Comparison of ENCODE assay signal across 30 cellular contexts in the genomic region with DNA sequence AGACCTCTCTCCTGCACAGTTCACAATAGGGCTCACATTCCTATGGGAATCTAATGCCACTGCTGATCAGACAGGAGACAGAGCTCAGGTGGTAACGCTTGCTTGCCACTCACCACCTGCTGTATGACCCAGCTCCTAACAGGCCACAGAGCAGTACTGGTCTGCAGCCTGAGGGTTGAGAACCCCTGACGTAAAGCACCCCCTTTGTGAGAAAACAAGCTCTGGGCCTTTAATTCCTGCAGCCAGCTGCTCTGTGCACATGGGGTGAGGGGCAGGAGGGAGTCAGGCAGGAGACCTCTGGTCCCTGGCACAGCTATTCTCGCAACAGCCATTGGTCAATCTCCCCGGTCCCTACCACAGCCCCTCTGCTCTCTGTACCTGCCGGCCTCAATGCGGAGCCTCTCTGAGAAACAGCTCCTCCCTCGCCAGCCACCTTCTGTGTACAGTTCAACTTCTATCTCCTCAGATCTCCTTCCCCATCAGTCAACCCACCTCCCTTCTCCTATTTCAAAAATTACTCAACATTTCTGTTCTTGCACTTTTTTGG.
DNase-seq lines count a peak whose midpoint lies in the region; ATAC-seq, FAIRE-seq and TF ChIP-seq lines count a peak whose summit lies in the region.
"Had no signal": no experiment of that assay in that cellular context is flagged by ENCODE, and none has a peak within 500 bp of the region (broad histone marks: within the 10 kb centered on the region; RNA-seq: fewer than 3 reads in every experiment).

No MANE protein-coding gene starts in this region.

- H3K27ac Mint-ChIP-seq in T-helper 1 cell treated with Interleukin-12 subunit alpha and Interleukin-12 subunit beta and Interleukin-4 antibody, amounts not matched to agents 30 μg/mL and 1 μg/mL, for 36 hours = peak overlapping the region; percentile 26
- peak overlapping the region; percentile 89 for H3K27ac Mint-ChIP-seq in central memory CD8-positive, alpha-beta T cell (ENCODE audit: low read depth)
- H3K27ac Mint-ChIP-seq in type B pancreatic cell = peak overlapping the region; percentile 75
- H3K27ac Mint-ChIP-seq: progenitor cell of endocrine pancreas had no signal

- H2AFZ ChIP-seq in HepG2 (ENCODE audit: low read length) = no peak overlapping the region

- in situ Hi-C loops in HepG2 (cut with HindIII; ENCODE audit: extremely low pct_ligation_motif_present, low pct_unique_long_range_greater_than_20kb) (no loop called here), KBM-7 (cut with MboI; ENCODE audit: low pct_unique_long_range_greater_than_20kb, low sequenced_read_pairs) (no loop called here)

- BruUV-seq in HepG2 (replicated peaks; lab: Mats Ljungman, UMichigan) = no TSS peak

- peaks cover 65% of the 10 kb centered on the region for H3K36me3 Mint-ChIP-seq in T-helper 1 cell treated with Interleukin-12 subunit alpha and Interleukin-12 subunit beta and Interleukin-4 antibody, amounts not matched to agents 30 μg/mL and 1 μg/mL, for 36 hours (ENCODE audit: low read depth)
- H3K36me3 Mint-ChIP-seq in central memory CD8-positive, alpha-beta T cell (ENCODE audit: insufficient read depth) = peaks cover 10% of the 10 kb centered on the region
- H3K36me3 Mint-ChIP-seq in type B pancreatic cell = peaks cover 34% of the 10 kb centered on the region

- H4K20me1 ChIP-seq in HepG2 (ENCODE audit: insufficient read depth, low read length) = no peaks in the 10 kb centered on the region

- CTCF ChIA-PET in HepG2 (lab: Yijun Ruan, JAX; ENCODE audit: low intra/inter-chr PET ratio, low total read pairs) = no interaction called here

- H3K4me3 ChIP-seq in HepG2 (replicated peaks in 1 of 3; ENCODE audit: insufficient read depth in 1 of 3, low read depth in 2 of 3, low read length in 3 of 3) (no peak overlapping the region), right lobe of liver (no peak overlapping the region)
- H3K4me3 ChIP-seq: body of pancreas, sigmoid colon, thoracic aorta had no signal

- POLR2A ChIA-PET in HepG2 (lab: Yijun Ruan, JAX) = no interaction called here

- no peak overlapping the region for H3K4me2 ChIP-seq in HepG2 (ENCODE audit: low read depth, low read length)

- H3K9me3 ChIP-seq in HepG2 (ENCODE audit: low read length) = no peaks in the 10 kb centered on the region
- no peaks in the 10 kb centered on the region for H3K9me3 ChIP-seq in right lobe of liver
- H3K9me3 ChIP-seq: body of pancreas, neutrophil, sigmoid colon had no signal

- peak; percentile 15 for FAIRE-seq in HepG2 (lab: Jason Lieb, UNC)

- no peak overlapping the region for H3K27ac ChIP-seq in HepG2 (ENCODE audit: extremely low read length, insufficient read depth, low read length)
- H3K27ac ChIP-seq in right lobe of liver = no peak overlapping the region
- H3K27ac ChIP-seq: body of pancreas, neutrophil, thoracic aorta had no signal

- no peak for TF ChIP-seq EP300 in HepG2 (IDR thresholded peaks at IDR 0.05; ENCODE audit: low read depth in 2 of 2, low read length in 2 of 2)
- TF ChIP-seq EP300 in HepG2 (CRISPR knock-in tag; IDR thresholded peaks at IDR 0.05; ENCODE audit: borderline replicate concordance) = no peak

- peak; percentile 88 for ATAC-seq in HepG2
- ATAC-seq in right lobe of liver = no peak
- no peak for ATAC-seq in central memory CD8-positive, alpha-beta T cell (replicated peaks; ENCODE audit: extremely low read depth, poor library complexity, severe bottlenecking)
- ATAC-seq: body of pancreas, HCT116, Panc1 had no signal

- TF ChIP-seq CTCF in HepG2 (CRISPR knock-in tag; IDR thresholded peaks at IDR 0.05) (no peak), right lobe of liver (IDR thresholded peaks at IDR 0.05) (no peak), type B pancreatic cell (conservative IDR thresholded peaks at IDR 0.05) (no peak)

- DNase-seq in T-helper 1 cell = no peak
- DNase-seq in HepG2 (ENCODE audit: low spot score) = peak; percentile 20
- no peak for DNase-seq in right lobe of liver
- no peak for DNase-seq in central memory CD8-positive, alpha-beta T cell (ENCODE audit: low spot score in 2 of 2)
- no peak for DNase-seq in type B pancreatic cell (ENCODE audit: extremely low spot score, unreplicated experiment)
- DNase-seq in KBM-7 = no peak
- DNase-seq in NK-92 treated with Interleukin-12 subunit alpha and Interleukin-12 subunit beta, amount 100 ng/mL, for 24 hours (lab: John Stamatoyannopoulos, UW) = no peak
- DNase-seq: 8988T; activated CD4-positive, CD25-positive, alpha-beta regulatory T cell treated with anti-CD3 and anti-CD28 coated beads, Interleukin-2, amount 50 U/mL, for 72 hours; body of pancreas; cerebellar nuclear complex; DMS153; hypothalamus; immature natural killer cell; KG1; mesenchymal stem cell; NCI-H1417 treated with DMSO at 0.1 percent for 48 hours; NCI-H2081; NCI-H2227 treated with DMSO at 0.1 percent for 48 hours; NCI-H526 treated with DMSO at 0.1 percent for 48 hours; SHP77 treated with DMSO at 0.1 percent for 48 hours; sigmoid colon; stimulated activated CD4-positive, alpha-beta T cell treated with anti-CD3 and anti-CD28 coated beads, Interleukin-4, amount 100 ng/mL, for 4 hours; stimulated activated naive CD4-positive, alpha-beta T cell treated with Interleukin-2 at 50 U/mL for 16 hours had no signal

- H3K27me3 ChIP-seq in HepG2 (ENCODE audit: control insufficient read depth in 1 of 2, insufficient read depth in 2 of 2, low read length in 2 of 2) (no peaks in the 10 kb centered on the region), right lobe of liver (no peaks in the 10 kb centered on the region)
- H3K27me3 ChIP-seq: body of pancreas, neutrophil, sigmoid colon had no signal

- intact Hi-C loops in HepG2 (cut with micrococcal nuclease; ENCODE audit: unreplicated experiment) = no loop called here
- intact Hi-C loops in right lobe of liver (cut with DNase I) = no loop called here

- no peak for TF ChIP-seq RAD21 in HepG2 (CRISPR knock-in tag; IDR thresholded peaks at IDR 0.05)

- H3K4me3 Mint-ChIP-seq in T-helper 1 cell treated with Interleukin-12 subunit alpha and Interleukin-12 subunit beta and Interleukin-4 antibody, amounts not matched to agents 30 μg/mL and 1 μg/mL, for 36 hours = no peak overlapping the region
- no peak overlapping the region for H3K4me3 Mint-ChIP-seq in central memory CD8-positive, alpha-beta T cell
- peak overlapping the region; percentile 51 for H3K4me3 Mint-ChIP-seq in type B pancreatic cell
- H3K4me3 Mint-ChIP-seq: immature natural killer cell had no signal

- peaks cover 5 to 17% of the 10 kb centered on the region in 2 experiments; a peak in 3 of 5 replicates for H3K36me3 ChIP-seq in HepG2 (replicated peaks in 1 of 2; ENCODE audit: control insufficient read depth in 1 of 2, insufficient read depth in 2 of 2, low read length in 2 of 2)
- no peaks in the 10 kb centered on the region for H3K36me3 ChIP-seq in right lobe of liver

- H3K4me1 Mint-ChIP-seq in T-helper 1 cell treated with Interleukin-12 subunit alpha and Interleukin-12 subunit beta and Interleukin-4 antibody, amounts not matched to agents 30 μg/mL and 1 μg/mL, for 36 hours (ENCODE audit: low read depth) = peaks cover 51% of the 10 kb centered on the region
- H3K4me1 Mint-ChIP-seq in central memory CD8-positive, alpha-beta T cell = peaks cover 48% of the 10 kb centered on the region
- peaks cover 5% of the 10 kb centered on the region for H3K4me1 Mint-ChIP-seq in type B pancreatic cell (ENCODE audit: unreplicated experiment)

- WGBS in HepG2 (ENCODE audit: low lambda C conversion rate) = 44% methylated on average over 6 of the region's 7 CpGs
- WGBS in right lobe of liver (ENCODE audit: insufficient coverage, low coverage, low lambda C conversion rate, missing lambda C conversion rate) = 100% methylated on average over 2 of the region's 7 CpGs

- H3K4me1 ChIP-seq in HepG2 (ENCODE audit: insufficient read depth, low read length) (peaks cover 13% of the 10 kb centered on the region), right lobe of liver (no peaks in the 10 kb centered on the region)
- H3K4me1 ChIP-seq: body of pancreas had no signal

- H3K27me3 Mint-ChIP-seq in T-helper 1 cell treated with Interleukin-12 subunit alpha and Interleukin-12 subunit beta and Interleukin-4 antibody, amounts not matched to agents 30 μg/mL and 1 μg/mL, for 36 hours (ENCODE audit: low read depth) = no peaks in the 10 kb centered on the region
- H3K27me3 Mint-ChIP-seq in central memory CD8-positive, alpha-beta T cell = no peaks in the 10 kb centered on the region
- H3K27me3 Mint-ChIP-seq in type B pancreatic cell = no peaks in the 10 kb centered on the region
- H3K27me3 Mint-ChIP-seq: progenitor cell of endocrine pancreas had no signal

- H3K9me3 Mint-ChIP-seq in T-helper 1 cell treated with Interleukin-12 subunit alpha and Interleukin-12 subunit beta and Interleukin-4 antibody, amounts not matched to agents 30 μg/mL and 1 μg/mL, for 36 hours = peaks cover 16% of the 10 kb centered on the region
- peaks cover 5% of the 10 kb centered on the region for H3K9me3 Mint-ChIP-seq in central memory CD8-positive, alpha-beta T cell
- peaks cover 9% of the 10 kb centered on the region for H3K9me3 Mint-ChIP-seq in type B pancreatic cell

- H3K9ac ChIP-seq in HepG2 (ENCODE audit: insufficient read depth, low read depth, low read length) = no peak overlapping the region

- no peaks in the 10 kb centered on the region for H3K79me2 ChIP-seq in HepG2 (ENCODE audit: insufficient read depth, low read length)

- no peak for TF ChIP-seq POLR2A in HepG2 (IDR thresholded peaks at IDR 0.05; ENCODE audit: insufficient read depth in 1 of 2, low read depth in 2 of 2, low read length in 2 of 2)
- TF ChIP-seq POLR2A in right lobe of liver (IDR thresholded peaks at IDR 0.05) = no peak

TF ChIP-seq in HepG2, 621 proteins besides CTCF, POLR2A, EP300 and RAD21 (continues in another document):
- TF ChIP-seq PCBP1 (IDR thresholded peaks at IDR 0.05; ENCODE audit: borderline replicate concordance, low read depth, low read length) (no peak), RFX5 (IDR thresholded peaks at IDR 0.05; ENCODE audit: low read depth, low read length) (no peak)

Comparison
In these comparisons a context has a peak if more than half of its experiments do, and no peak if none do; other contexts are left out.
1. H3K27ac Mint-ChIP-seq: peak in every context shown above with its lines; median percentile 89 in central memory CD8-positive, alpha-beta T cell; 75 in type B pancreatic cell; 26 in T-helper 1 cell treated with Interleukin-12 subunit alpha and Interleukin-12 subunit beta and Interleukin-4 antibody, amounts not matched to agents 30 μg/mL and 1 μg/mL, for 36 hours.